ENCODE assay signal across 8 cellular contexts in the genomic region with DNA sequence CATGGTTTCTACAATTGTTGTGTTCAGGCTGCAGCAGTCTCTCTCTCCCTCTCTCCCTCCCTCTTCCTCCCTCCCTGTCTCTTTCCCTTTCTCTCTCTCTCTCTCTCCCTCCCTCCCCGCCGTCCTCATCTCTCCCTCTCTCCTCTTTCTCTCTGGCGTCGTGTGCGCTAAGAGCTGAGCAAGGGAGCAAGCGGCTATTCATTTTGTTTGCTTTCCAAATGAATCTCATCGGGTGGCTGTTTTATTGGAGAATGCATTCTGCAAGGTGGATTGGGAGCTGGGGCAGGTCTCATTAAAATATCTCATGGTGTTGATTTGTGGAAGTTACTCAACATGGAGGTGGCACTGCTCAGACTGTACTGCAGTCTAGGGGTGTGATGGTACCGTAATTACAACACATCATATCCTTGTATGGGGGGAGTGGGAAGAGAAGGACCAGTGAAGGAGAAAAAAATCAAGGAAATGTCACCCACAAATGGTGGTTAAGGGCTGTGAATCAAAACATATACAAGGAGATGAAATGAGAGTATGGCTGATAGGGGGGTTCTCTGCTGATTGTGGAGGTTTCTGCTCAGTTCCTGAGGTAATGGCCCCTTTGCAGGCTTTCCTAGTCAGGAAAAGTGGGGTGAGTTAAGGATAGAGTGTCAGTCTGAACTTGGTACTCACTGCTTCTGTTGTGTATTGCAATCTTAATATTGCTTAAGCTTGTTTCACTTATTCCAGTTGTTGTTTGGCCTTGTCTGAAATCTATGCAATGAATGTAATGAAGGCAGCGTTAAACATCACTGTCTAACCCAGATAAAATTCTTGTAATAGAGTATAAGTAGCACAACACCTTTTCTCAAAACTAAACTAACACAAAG. TPM values are rescaled to one million over a fixed set of nuclear protein-coding genes. Genes with fewer than 3 reads are reported as not detected.
A peak's percentile ranks its signal among the peaks of the same experiment; 100 is the strongest.
DNase-seq lines count a peak whose midpoint lies in the region; ATAC-seq and TF ChIP-seq lines count a peak whose summit lies in the region.

No MANE protein-coding gene starts in this region.

- peaks cover 24% of the 10 kb centered on the region for H3K4me1 ChIP-seq in upper lobe of right lung

- H3K27me3 ChIP-seq in upper lobe of right lung = no peaks in the 10 kb centered on the region

- intact Hi-C loops in upper lobe of right lung (cut with DNase I) = no loop called here

- H3K27ac ChIP-seq in upper lobe of right lung = peak overlapping the region; percentile 94

- peak overlapping the region; percentile 72 for H3K4me3 ChIP-seq in GM08714 (ENCODE audit: low read length)
- H3K4me3 ChIP-seq in upper lobe of right lung = peak overlapping the region; percentile 100

- DNase-seq in NCI-H510A (lab: John Stamatoyannopoulos, UW) (peak; percentile 22), cerebellar cortex (ENCODE audit: low spot score) (peak; percentile 71), lung microvascular endothelial cell (ENCODE audit: low read depth in 2 of 2) (peak; percentile 25 to 41), upper lobe of right lung (no peak), NCI-H1048 (lab: John Stamatoyannopoulos, UW) (no peak), NCI-H2171 (lab: John Stamatoyannopoulos, UW) (no peak)

- H3K9me3 ChIP-seq in upper lobe of right lung = no peaks in the 10 kb centered on the region

- no peak for TF ChIP-seq CTCF in upper lobe of right lung (IDR thresholded peaks at IDR 0.05)

- ATAC-seq in upper lobe of right lung (no peak), HG02981 (IDR thresholded peaks at IDR 0.05; ENCODE audit: unreplicated experiment) (no peak)

- H3K36me3 ChIP-seq in upper lobe of right lung = peaks cover 44% of the 10 kb centered on the region

RNA-seq across cellular contexts. Expression of a gene that starts 2.7 kb away (rescaled TPM):
- total RNA-seq in lung microvascular endothelial cell (23.1 and 37.9 TPM in 2 replicates), upper lobe of right lung (84.4 TPM)

RNA-seq across cellular contexts. Expression of a gene that starts 15.8 kb away (rescaled TPM):
- total RNA-seq in lung microvascular endothelial cell (20.0 and 25.0 TPM in 2 replicates), upper lobe of right lung (106 TPM)

RNA-seq across cellular contexts. Expression of a gene that starts 24.1 kb away (rescaled TPM):
- total RNA-seq in lung microvascular endothelial cell = 0.65 and 1.2 TPM in 2 replicates
- 24.9 TPM for total RNA-seq in upper lobe of right lung

RNA-seq across cellular contexts. Expression of a gene that starts 52.8 kb away (rescaled TPM):
- total RNA-seq in lung microvascular endothelial cell = 0.79 and 0.87 TPM in 2 replicates
- 10.2 TPM for total RNA-seq in upper lobe of right lung

Comparison
In these comparisons a context has a peak if more than half of its experiments do, and no peak if none do; other contexts are left out.
1. DNase-seq: peak in NCI-H510A (single experiment), cerebellar cortex (single experiment) and lung microvascular endothelial cell (2 of 2); none in upper lobe of right lung (single experiment), NCI-H1048 (single experiment) and NCI-H2171 (single experiment).
2. RNA of a gene that starts 24.1 kb away (total RNA-seq): 24.9 TPM in upper lobe of right lung (single experiment); 0.65 to 1.2 TPM in lung microvascular endothelial cell; every median in the first group is over 10 times any median in the second.